In the genomic region with DNA sequence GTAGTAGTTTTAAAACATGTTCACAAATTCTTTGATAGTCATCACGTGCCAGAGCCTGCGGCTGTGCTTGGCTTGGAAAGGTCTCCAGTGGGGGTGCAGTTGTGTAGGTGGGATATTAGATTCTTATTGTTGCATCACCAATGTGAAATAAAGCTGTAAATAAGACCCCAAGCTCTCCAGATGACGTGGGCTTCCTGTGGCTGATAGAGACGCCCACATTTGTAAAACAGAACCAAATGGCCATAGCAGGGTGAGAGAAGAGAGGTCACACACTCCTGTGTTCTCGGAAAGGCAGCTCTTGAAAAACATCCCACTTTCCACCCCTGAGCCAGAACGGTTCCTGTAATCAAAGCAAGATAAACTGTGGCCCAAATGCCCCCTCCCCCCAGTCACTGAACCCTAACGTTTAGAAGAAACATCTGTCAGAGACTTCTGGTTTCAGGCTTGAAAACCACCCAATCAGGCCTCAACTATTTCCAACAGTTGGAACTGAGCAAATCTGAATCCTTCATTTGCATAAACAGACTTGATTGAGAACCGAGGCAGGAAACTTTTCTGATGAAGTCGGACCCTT, we compare ENCODE assay signal across 10 cellular contexts. TPM values are rescaled to one million over a fixed set of nuclear protein-coding genes. Genes with fewer than 3 reads are reported as not detected.
DNase-seq lines count a peak whose midpoint lies in the region; ATAC-seq, FAIRE-seq and TF ChIP-seq lines count a peak whose summit lies in the region.
"Had no signal": no experiment of that assay in that cellular context is flagged by ENCODE, and none has a peak within 500 bp of the region (broad histone marks: within the 10 kb centered on the region; RNA-seq: fewer than 3 reads in every experiment).

No MANE protein-coding gene starts in this region.

- intact Hi-C loops in breast epithelium (cut with DNase I; ENCODE audit: low total_unique reads) = no loop called here

- peaks cover 21 to 24% of the 10 kb centered on the region in 2 donors for H3K4me1 Mint-ChIP-seq in immature natural killer cell

- H3K27ac Mint-ChIP-seq in immature natural killer cell = peak overlapping the region; percentile 55 to 91 (median 78)

- TF ChIP-seq POLR2A in GM12892 (IDR thresholded peaks at IDR 0.05; ENCODE audit: low read depth, low read length) (no peak), breast epithelium (IDR thresholded peaks at IDR 0.05) (no peak)

- H3K27me3 ChIP-seq in OCI-LY3 (ENCODE audit: low read depth, low read length) (no peaks in the 10 kb centered on the region), breast epithelium (no peaks in the 10 kb centered on the region), WERI-Rb-1 (ENCODE audit: insufficient read depth, low read depth, severe bottlenecking) (no peaks in the 10 kb centered on the region)
- H3K27me3 ChIP-seq: SJSA1 had no signal

- TF ChIP-seq CTCF in OCI-LY3 (IDR thresholded peaks at IDR 0.05; ENCODE audit: low read depth, low read length) = no peak
- no peak for TF ChIP-seq CTCF in breast epithelium (IDR thresholded peaks at IDR 0.05)
- TF ChIP-seq CTCF in WERI-Rb-1 (IDR thresholded peaks at IDR 0.05; ENCODE audit: low read depth, low read length) = no peak

- no peak overlapping the region for H3K9ac ChIP-seq in OCI-LY3 (ENCODE audit: low read length)

- peak; percentile 64 for FAIRE-seq in GM12892 (lab: Jason Lieb, UNC)
- FAIRE-seq: endometrium had no signal

- H4K20me1 ChIP-seq in OCI-LY3 (ENCODE audit: insufficient read depth, low read length) = no peaks in the 10 kb centered on the region

- peak overlapping the region; percentile 36 to 61 (median 45) for H3K4me3 Mint-ChIP-seq in immature natural killer cell

- H3K27me3 Mint-ChIP-seq in immature natural killer cell (ENCODE audit: low read depth in 3 of 3) = peaks cover 0 to 6% (median 6%) of the 10 kb centered on the region in 3 donors

- no peak overlapping the region for H3K27ac ChIP-seq in OCI-LY3 (ENCODE audit: low read length)
- H3K27ac ChIP-seq in breast epithelium = peak overlapping the region in 1 of 2 donors; percentile 61
- no peak overlapping the region for H3K27ac ChIP-seq in WERI-Rb-1
- H3K27ac ChIP-seq: SJSA1 had no signal

- H3K79me2 ChIP-seq in OCI-LY3 (ENCODE audit: low read length) = no peaks in the 10 kb centered on the region

- no peaks in the 10 kb centered on the region for H3K9me3 Mint-ChIP-seq in immature natural killer cell

- DNase-seq in GM12892 (ENCODE audit: insufficient read length) (no peak), immature natural killer cell (peak in 1 of 3 donors; percentile 2), NCI-H1092 (lab: John Stamatoyannopoulos, UW) (no peak), breast epithelium (ENCODE audit: low spot score in 2 of 2) (no peak), WERI-Rb-1 (no peak), cerebellar cortex (ENCODE audit: low spot score) (no peak)

- ATAC-seq in GM21390 (IDR thresholded peaks at IDR 0.05; ENCODE audit: unreplicated experiment) = peak; percentile 55

- H3K4me1 ChIP-seq in OCI-LY3 (ENCODE audit: low read length) (peaks cover 11% of the 10 kb centered on the region), breast epithelium (no peaks in the 10 kb centered on the region)

- no peaks in the 10 kb centered on the region for H3K36me3 Mint-ChIP-seq in immature natural killer cell

- H2AFZ ChIP-seq in OCI-LY3 (ENCODE audit: low read depth, low read length) = peak overlapping the region; percentile 42

- H3K36me3 ChIP-seq in OCI-LY3 (replicated peaks; ENCODE audit: low read depth, low read length) (no peaks in the 10 kb centered on the region), breast epithelium (no peaks in the 10 kb centered on the region), WERI-Rb-1 (no peaks in the 10 kb centered on the region)
- H3K36me3 ChIP-seq: SJSA1 had no signal

- H3K4me3 ChIP-seq in OCI-LY3 (ENCODE audit: low read length) (no peak overlapping the region), breast epithelium (no peak overlapping the region), WERI-Rb-1 (ENCODE audit: low read depth, low read length) (no peak overlapping the region)
- H3K4me3 ChIP-seq: SJSA1 had no signal

- H3K9me3 ChIP-seq in OCI-LY3 (ENCODE audit: insufficient read depth, low read length) (no peaks in the 10 kb centered on the region), breast epithelium (no peaks in the 10 kb centered on the region), WERI-Rb-1 (ENCODE audit: severe bottlenecking) (peaks cover 3% of the 10 kb centered on the region)
- H3K9me3 ChIP-seq: SJSA1 had no signal

- peak overlapping the region; percentile 4; the same call in 1 of the 2 replicates for H3K4me2 ChIP-seq in OCI-LY3 (ENCODE audit: low read length)

RNA-seq across cellular contexts. Expression of gene NTPCR, which starts 6.6 kb away (rescaled TPM):
- 74.1 TPM for polyA plus RNA-seq in GM12892 (2012; ENCODE audit: missing spikeins)
- 10 to 100 TPM; 34.3 to 71.2 (median 57.3) TPM for polyA plus RNA-seq in immature natural killer cell
- total RNA-seq in breast epithelium = 10 to 100 TPM; 27.2 to 40.1 (median 28.8) TPM
